ENCODE assay signal across 38 cellular contexts in genomic region chr7:2475678-2476015, GRCh38. TPM values are rescaled to one million over a fixed set of nuclear protein-coding genes. Genes with fewer than 3 reads are reported as not detected.
"Had no signal": no experiment of that assay in that cellular context is flagged by ENCODE, and none has a peak within 500 bp of the region (broad histone marks: within the 10 kb centered on the region; RNA-seq: fewer than 3 reads in every experiment).

No MANE protein-coding gene starts in this region.

- H3K9me3 Mint-ChIP-seq: activated naive CD4-positive, alpha-beta T cell treated with anti-CD3 and anti-CD28 coated beads for 36 hours; activated naive CD8-positive, alpha-beta T cell treated with anti-CD3 and anti-CD28 coated beads for 36 hours; effector memory CD8-positive, alpha-beta T cell; natural killer cell treated with Interleukin-12 subunit alpha and Interleukin-12 subunit beta and Interleukin-15 and Interleukin-18, amount 100 ng/mL, for 72 hours; stimulated activated naive B cell treated with anti-CD40 and anti-IgM and Interleukin-4, amounts not matched to agents 10 μg/mL and 1 μg/mL and 100 μg/mL, for 72 hours had no signal

- H3K36me3 ChIP-seq: adrenal gland, ascending aorta, cardiac muscle cell, heart left ventricle, ovary, stomach, thyroid gland, upper lobe of left lung had no signal

- DNase-seq: activated CD4-positive, alpha-beta T cell treated with anti-CD3 and anti-CD28 coated beads for 48 hours; activated CD4-positive, alpha-beta T cell treated with anti-CD3 and anti-CD28 coated beads, Interleukin-2, amount 50 U/mL, for 48 hours; activated CD8-positive, alpha-beta memory T cell treated with anti-CD3 and anti-CD28 coated beads for 24 hours; activated effector memory CD4-positive, alpha-beta T cell treated with Interleukin-2 at 50 U/mL for 16 hours; activated naive CD4-positive, alpha-beta T cell treated with anti-CD3 and anti-CD28 coated beads for 36 hours; activated naive CD8-positive, alpha-beta T cell treated with anti-CD3 and anti-CD28 coated beads for 36 hours; adrenal gland; cerebellar nuclear complex; dorsolateral prefrontal cortex; effector memory CD8-positive, alpha-beta T cell; hypothalamus; left cardiac atrium; left ventricle myocardium superior; ovary; psoas muscle; stimulated activated CD4-positive, alpha-beta T cell treated with anti-CD3 and anti-CD28 coated beads, Interleukin-15, amount 100 ng/mL, for 24 hours; stimulated activated CD4-positive, alpha-beta T cell treated with anti-CD3 and anti-CD28 coated beads, Interleukin-2, amount 100 ng/mL, for 24 hours; stimulated activated naive B cell treated with anti-CD40 and anti-IgM and Interleukin-4, amounts not matched to agents 10 μg/mL and 1 μg/mL and 100 μg/mL, for 72 hours; stomach; T-helper 1 cell; thyroid gland had no signal

- H3K27me3 ChIP-seq: cardiac muscle cell, ovary, thyroid gland, upper lobe of left lung had no signal

- H3K27ac Mint-ChIP-seq: activated naive CD4-positive, alpha-beta T cell treated with anti-CD3 and anti-CD28 coated beads for 36 hours; activated naive CD8-positive, alpha-beta T cell treated with anti-CD3 and anti-CD28 coated beads for 36 hours; brain; effector memory CD8-positive, alpha-beta T cell; natural killer cell treated with Interleukin-12 subunit alpha and Interleukin-12 subunit beta and Interleukin-15 and Interleukin-18, amount 100 ng/mL, for 72 hours; stimulated activated naive B cell treated with anti-CD40 and anti-IgM and Interleukin-4, amounts not matched to agents 10 μg/mL and 1 μg/mL and 100 μg/mL, for 72 hours had no signal

- H3K36me3 Mint-ChIP-seq: activated naive CD8-positive, alpha-beta T cell treated with anti-CD3 and anti-CD28 coated beads for 36 hours; brain; natural killer cell treated with Interleukin-12 subunit alpha and Interleukin-12 subunit beta and Interleukin-15 and Interleukin-18, amount 100 ng/mL, for 72 hours; stimulated activated naive B cell treated with anti-CD40 and anti-IgM and Interleukin-4, amounts not matched to agents 10 μg/mL and 1 μg/mL and 100 μg/mL, for 72 hours had no signal

- FAIRE-seq: endothelial cell of umbilical vein had no signal

- H3K27ac ChIP-seq: adrenal gland, ascending aorta, cardiac muscle cell, coronary artery, dorsolateral prefrontal cortex, heart left ventricle, ovary, psoas muscle, stomach, thyroid gland, upper lobe of left lung, VCaP had no signal

- H3K9me3 ChIP-seq: adrenal gland, ascending aorta, heart left ventricle, mucosa of descending colon, ovary, psoas muscle, stomach, thyroid gland, upper lobe of left lung had no signal

- H3K4me3 Mint-ChIP-seq: activated naive CD4-positive, alpha-beta T cell treated with anti-CD3 and anti-CD28 coated beads for 36 hours; activated naive CD8-positive, alpha-beta T cell treated with anti-CD3 and anti-CD28 coated beads for 36 hours; brain; effector memory CD8-positive, alpha-beta T cell; natural killer cell treated with Interleukin-12 subunit alpha and Interleukin-12 subunit beta and Interleukin-15 and Interleukin-18, amount 100 ng/mL, for 72 hours; stimulated activated naive B cell treated with anti-CD40 and anti-IgM and Interleukin-4, amounts not matched to agents 10 μg/mL and 1 μg/mL and 100 μg/mL, for 72 hours had no signal

- H3K4me3 ChIP-seq: adrenal gland, ascending aorta, cardiac muscle cell, coronary artery, dorsolateral prefrontal cortex, heart left ventricle, mucosa of descending colon, ovary, psoas muscle, smooth muscle cell, stomach, thyroid gland, upper lobe of left lung had no signal

- ATAC-seq: effector memory CD8-positive, alpha-beta T cell; heart left ventricle; left cardiac atrium; left ventricle myocardium superior; mucosa of descending colon; natural killer cell treated with Interleukin-12 subunit alpha and Interleukin-12 subunit beta and Interleukin-15 and Interleukin-18, amount 100 ng/mL, for 72 hours; psoas muscle; stimulated activated naive B cell treated with anti-CD40 and anti-IgM and Interleukin-4, amounts not matched to agents 10 μg/mL and 1 μg/mL and 100 μg/mL, for 72 hours had no signal

RNA-seq across cellular contexts. Expression of gene GRIFIN, which starts 0.6 kb away (rescaled TPM):
- total RNA-seq: activated naive CD4-positive, alpha-beta T cell treated with anti-CD3 and anti-CD28 coated beads for 36 hours; activated naive CD8-positive, alpha-beta T cell treated with anti-CD3 and anti-CD28 coated beads for 36 hours; adrenal gland; ascending aorta; cardiac muscle cell; dorsolateral prefrontal cortex; endothelial cell of umbilical vein; fibroblast of lung; fibroblast of villous mesenchyme; heart left ventricle; left cardiac atrium; left ventricle myocardium superior; lung microvascular endothelial cell; mesenteric fat pad; mucosa of descending colon; myocyte; natural killer cell treated with Interleukin-12 subunit alpha and Interleukin-12 subunit beta and Interleukin-15 and Interleukin-18, amount 100 ng/mL, for 72 hours; ovary; psoas muscle; smooth muscle cell; stomach; thyroid gland; upper lobe of left lung had no signal
- polyA plus RNA-seq: adrenal gland, cardiac muscle cell, endothelial cell of umbilical vein, esophagus, fibroblast of lung, heart left ventricle, ovary, psoas muscle, smooth muscle cell, stomach had no signal
